ENCODE assay signal across 17 cellular contexts in genomic region chr7:138247081-138247480, GRCh38.
"Had no signal": no experiment of that assay in that cellular context is flagged by ENCODE, and none has a peak within 500 bp of the region (broad histone marks: within the 10 kb centered on the region; RNA-seq: fewer than 3 reads in every experiment).

No MANE protein-coding gene starts in this region.

- H3K4me3 ChIP-seq: gastroesophageal sphincter, prostate gland, sigmoid colon, testis had no signal

- H3K27ac Mint-ChIP-seq: activated naive CD8-positive, alpha-beta T cell had no signal

- DNase-seq: activated CD4-positive, alpha-beta T cell treated with anti-CD3 and anti-CD28 coated beads, Interleukin-2, amount 50 U/mL, for 4 hours; activated CD4-positive, CD25-positive, alpha-beta regulatory T cell treated with anti-CD3 and anti-CD28 coated beads, Interleukin-2, amount 50 U/mL, for 72 hours; activated effector memory CD4-positive, alpha-beta T cell treated with anti-CD3 and anti-CD28 coated beads, Interleukin-2, amount 50 U/mL, for 16 hours; activated T-cell treated with anti-CD3 and anti-CD28 coated beads, Interleukin-2, amount 50 U/mL, for 1 hour; amygdala; midbrain; nucleus accumbens; sigmoid colon; stimulated activated CD4-positive, alpha-beta T cell treated with anti-CD3 and anti-CD28 coated beads, Interleukin-12 subunit alpha, Interleukin-12 subunit beta, amount 100 ng/mL, for 4 hours; stimulated activated naive CD4-positive, alpha-beta T cell treated with Interleukin-2 at 50 U/mL for 16 hours; testis had no signal

- H3K4me1 ChIP-seq: gastroesophageal sphincter, prostate gland, sigmoid colon, testis had no signal

- H3K36me3 ChIP-seq: gastroesophageal sphincter, prostate gland, sigmoid colon had no signal

- FAIRE-seq: bronchial epithelial cell, colon, endothelial cell of umbilical vein had no signal

- H3K4me3 Mint-ChIP-seq: activated naive CD8-positive, alpha-beta T cell had no signal

- ATAC-seq: gastroesophageal sphincter had no signal

- H3K27ac ChIP-seq: gastroesophageal sphincter, prostate gland, sigmoid colon, testis had no signal

- H3K27me3 Mint-ChIP-seq: activated naive CD8-positive, alpha-beta T cell had no signal

- H3K9me3 ChIP-seq: prostate gland, sigmoid colon, testis had no signal

- H3K27me3 ChIP-seq: gastroesophageal sphincter, sigmoid colon, testis had no signal
